ENCODE assay signal across 32 cellular contexts in the genomic region with DNA sequence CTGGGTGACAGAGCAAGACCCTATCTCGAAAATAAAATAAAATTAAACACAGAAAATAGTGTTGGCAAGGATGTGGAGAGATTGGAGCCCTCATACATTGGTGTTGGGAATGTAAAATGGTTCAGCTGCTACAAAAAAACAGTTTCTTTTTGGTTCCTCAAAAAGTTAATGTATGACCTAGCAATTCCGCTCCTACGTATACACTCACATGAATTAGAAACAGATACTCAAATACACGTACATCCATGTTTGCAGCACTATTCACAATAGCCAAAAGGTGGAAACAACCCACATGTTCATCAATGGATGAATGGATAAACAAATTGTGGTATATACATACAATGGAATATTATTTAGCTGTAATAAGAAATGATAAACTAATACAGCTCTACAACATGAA. TPM values are rescaled to one million over a fixed set of nuclear protein-coding genes. Genes with fewer than 3 reads are reported as not detected.
DNase-seq lines count a peak whose midpoint lies in the region; ATAC-seq and TF ChIP-seq lines count a peak whose summit lies in the region.
"Had no signal": no experiment of that assay in that cellular context is flagged by ENCODE, and none has a peak within 500 bp of the region (broad histone marks: within the 10 kb centered on the region; RNA-seq: fewer than 3 reads in every experiment).

No MANE protein-coding gene starts in this region.

- H4K20me1 ChIP-seq in SK-N-SH (ENCODE audit: insufficient read depth) (no peaks in the 10 kb centered on the region), Karpas-422 (ENCODE audit: insufficient read depth, low read depth, low read length) (no peaks in the 10 kb centered on the region), GM23338 (replicated peaks; ENCODE audit: insufficient read depth) (no peaks in the 10 kb centered on the region)
- H4K20me1 ChIP-seq: BLaER1; BLaER1 treated with 17β-estradiol and CSF1 and Interleukin-3, amounts not matched to agents 10 nM and 100 nM had no signal

- H3K79me2 ChIP-seq in SK-N-SH (ENCODE audit: insufficient read depth), result no peaks in the 10 kb centered on the region
- no peaks in the 10 kb centered on the region for H3K79me2 ChIP-seq in Karpas-422 (ENCODE audit: low read length)
- no peaks in the 10 kb centered on the region for H3K79me2 ChIP-seq in GM23338 (replicated peaks; ENCODE audit: insufficient read depth)

- H3K27me3 Mint-ChIP-seq in GM23338 (ENCODE audit: insufficient read depth, low read depth, poor library complexity), result peaks cover 5% of the 10 kb centered on the region

- H3K9me2 ChIP-seq in SK-N-SH (no peaks in the 10 kb centered on the region), Karpas-422 (replicated peaks; ENCODE audit: insufficient read depth, low read length) (no peaks in the 10 kb centered on the region), GM23338 (ENCODE audit: insufficient read depth) (0 out of 2 replicates have a peak, but pooled peaks cover 7% of the 10 kb centered on the region)

- POLR2A ChIA-PET in SK-N-SH (lab: Yijun Ruan, JAX), result no interaction called here
- POLR2A ChIA-PET in HEK293 (lab: Yijun Ruan, JAX), result no interaction called here

- H3K36me3 ChIP-seq in SK-N-SH (replicated peaks in 1 of 2; ENCODE audit: control insufficient read depth in 1 of 2, insufficient read depth in 2 of 2, low read length in 1 of 2) (no peaks in the 10 kb centered on the region), HEK293 (ENCODE audit: control insufficient read depth in 2 of 2, insufficient read depth in 1 of 2, low read length in 2 of 2) (no peaks in the 10 kb centered on the region), Karpas-422 (ENCODE audit: insufficient read depth, low read length) (no peaks in the 10 kb centered on the region), GM23338 (ENCODE audit: insufficient read depth) (no peaks in the 10 kb centered on the region; the same call in 1 of the 2 replicates)
- H3K36me3 ChIP-seq: BE2C; BLaER1; BLaER1 treated with 17β-estradiol and CSF1 and Interleukin-3, amounts not matched to agents 10 nM and 100 nM had no signal

- H3K36me3 Mint-ChIP-seq in GM23338 (ENCODE audit: low read depth), result peaks cover 7% of the 10 kb centered on the region; the same call in 1 of the 3 replicates
- H3K36me3 Mint-ChIP-seq: CD14-positive monocyte; CD4-positive, alpha-beta memory T cell; CD4-positive, CD25-positive, alpha-beta regulatory T cell; CD8-positive, alpha-beta memory T cell; CD8-positive, alpha-beta T cell had no signal

- TF ChIP-seq EP300 in SK-N-SH (IDR thresholded peaks at IDR 0.05; ENCODE audit: borderline replicate concordance in 1 of 2, low read depth in 1 of 2, low read length in 1 of 2), result no peak

- no peak overlapping the region for H3K9ac ChIP-seq in SK-N-SH
- no peak overlapping the region for H3K9ac ChIP-seq in Karpas-422 (ENCODE audit: low read length)
- H3K9ac ChIP-seq: BLaER1; BLaER1 treated with 17β-estradiol and CSF1 and Interleukin-3, amounts not matched to agents 10 nM and 100 nM had no signal

- DNase-seq in SK-N-SH, result no peak
- peak; percentile 38 for DNase-seq in Karpas-422
- DNase-seq in SHP77 (lab: John Stamatoyannopoulos, UW), result no peak
- no peak for DNase-seq in GM23338 (ENCODE audit: low spot score)
- DNase-seq: 8988T; ACHN; AML-193; BE2C; C1 segment of cervical spinal cord; Caco-2; Calu3; CD4-positive, alpha-beta memory T cell; CD4-positive, alpha-beta T cell; CD4-positive, CD25-positive, alpha-beta regulatory T cell; CD8-positive, alpha-beta memory T cell; CD8-positive, alpha-beta T cell; COR-L47; DMS 273 treated with DMSO at 0.1 percent for 48 hours; DMS153; DMS53; DMS79; DMS79 treated with DMSO at 0.1 percent for 48 hours; DND-41 had no signal

- H2AFZ ChIP-seq in SK-N-SH (ENCODE audit: low read depth) (no peak overlapping the region), Karpas-422 (ENCODE audit: low read length) (no peak overlapping the region), GM23338 (no peak overlapping the region)

- H3K4me3 ChIP-seq in SK-N-SH (ENCODE audit: low read depth in 2 of 2, low read length in 1 of 2), result no peak overlapping the region
- no peak overlapping the region for H3K4me3 ChIP-seq in HEK293 (ENCODE audit: low read depth, low read length)
- H3K4me3 ChIP-seq in Karpas-422 (ENCODE audit: low read length), result no peak overlapping the region
- no peak overlapping the region for H3K4me3 ChIP-seq in GM23338
- H3K4me3 ChIP-seq: A549; BLaER1; BLaER1 treated with 17β-estradiol and CSF1 and Interleukin-3, amounts not matched to agents 10 nM and 100 nM had no signal

- H3K4me3 Mint-ChIP-seq in GM23338, result no peak overlapping the region
- H3K4me3 Mint-ChIP-seq: B cell; CD14-positive monocyte; CD4-positive, alpha-beta memory T cell; CD4-positive, alpha-beta T cell; CD4-positive, CD25-positive, alpha-beta regulatory T cell; CD8-positive, alpha-beta memory T cell; CD8-positive, alpha-beta T cell had no signal

- H3K4me2 ChIP-seq in SK-N-SH (no peak overlapping the region), Karpas-422 (ENCODE audit: low read depth, low read length, poor library complexity, severe bottlenecking) (no peak overlapping the region), GM23338 (no peak overlapping the region)
- H3K4me2 ChIP-seq: A549; BLaER1; BLaER1 treated with 17β-estradiol and CSF1 and Interleukin-3, amounts not matched to agents 10 nM and 100 nM had no signal

- H3F3A ChIP-seq in SK-N-SH (replicated peaks; ENCODE audit: insufficient read depth) (no peaks in the 10 kb centered on the region), GM23338 (replicated peaks; ENCODE audit: low read depth) (no peaks in the 10 kb centered on the region)

- TF ChIP-seq CTCF in SK-N-SH (IDR thresholded peaks at IDR 0.05) (no peak), HEK293 (tag by site-specific recombination; IDR thresholded peaks at IDR 0.05) (no peak), GM23338 (conservative IDR thresholded peaks at IDR 0.05; ENCODE audit: low read depth in 2 of 2) (no peak)

- CTCF ChIA-PET in SK-N-SH (lab: Yijun Ruan, JAX) (interaction anchor here (0.6 kb wide), 1 partner anchor 8 kb away, joined by 3 read pairs; no protein-coding TSS in a partner anchor), HEK293 (lab: Yijun Ruan, JAX) (interaction anchor here (0.7 kb wide), 1 partner anchor 57 kb away, joined by 3 read pairs; no protein-coding TSS in a partner anchor)

- 48% methylated on average over 4 of the region's 4 CpGs for WGBS in SK-N-SH (ENCODE audit: low lambda C conversion rate)

- H3K4me1 Mint-ChIP-seq in GM23338, result peaks cover 12% of the 10 kb centered on the region
- H3K4me1 Mint-ChIP-seq: B cell; CD14-positive monocyte; CD4-positive, alpha-beta memory T cell; CD4-positive, CD25-positive, alpha-beta regulatory T cell; CD8-positive, alpha-beta memory T cell had no signal

- H3K27ac Mint-ChIP-seq in GM23338, result no peak overlapping the region
- H3K27ac Mint-ChIP-seq: B cell; CD14-positive monocyte; CD4-positive, alpha-beta memory T cell; CD4-positive, alpha-beta T cell; CD4-positive, CD25-positive, alpha-beta regulatory T cell; CD8-positive, alpha-beta memory T cell; CD8-positive, alpha-beta T cell had no signal

- TF ChIP-seq RAD21 in SK-N-SH (IDR thresholded peaks at IDR 0.05; ENCODE audit: low read length), result no peak

- H3K4me1 ChIP-seq in SK-N-SH (ENCODE audit: control insufficient read depth in 1 of 2, insufficient read depth in 2 of 2, low read depth in 1 of 2, low read length in 1 of 2) (no peaks in the 10 kb centered on the region), HEK293 (ENCODE audit: control insufficient read depth, insufficient read depth, low read length) (no peaks in the 10 kb centered on the region), Karpas-422 (ENCODE audit: low read length) (peaks cover 14% of the 10 kb centered on the region), GM23338 (ENCODE audit: insufficient read depth) (peaks cover 12% of the 10 kb centered on the region)
- H3K4me1 ChIP-seq: A549; BLaER1; BLaER1 treated with 17β-estradiol and CSF1 and Interleukin-3, amounts not matched to agents 10 nM and 100 nM; Caco-2 had no signal

- H3K9me3 ChIP-seq in SK-N-SH, result peaks cover 4% of the 10 kb centered on the region; the same call in 1 of the 2 replicates
- H3K9me3 ChIP-seq in HEK293 (ENCODE audit: control insufficient read depth, insufficient read depth, low read depth, low read length), result no peaks in the 10 kb centered on the region
- H3K9me3 ChIP-seq in Karpas-422 (ENCODE audit: low read length), result no peaks in the 10 kb centered on the region
- H3K9me3 ChIP-seq: BE2C, Caco-2 had no signal

- peaks cover 17% of the 10 kb centered on the region for H3K9me3 Mint-ChIP-seq in GM23338

- H3K27ac ChIP-seq in SK-N-SH (ENCODE audit: low read depth in 2 of 2, low read length in 1 of 2) (no peak overlapping the region), HEK293 (ENCODE audit: extremely low read depth, low read depth, low read length) (no peak overlapping the region), Karpas-422 (ENCODE audit: low read length) (no peak overlapping the region), GM23338 (ENCODE audit: low read depth) (no peak overlapping the region)
- H3K27ac ChIP-seq: 22Rv1; A549; BLaER1; BLaER1 treated with 17β-estradiol and CSF1 and Interleukin-3, amounts not matched to agents 10 nM and 100 nM; C4-2B had no signal

- ATAC-seq in SK-N-SH treated with all-trans-retinoic acid at 6 μM for 48 hours, result no peak
- no peak for ATAC-seq in GM23338
- ATAC-seq: A549; CD8-positive, alpha-beta T cell had no signal

- H3K27me3 ChIP-seq in SK-N-SH (ENCODE audit: insufficient read depth), result no peaks in the 10 kb centered on the region; the same call in 1 of the 2 replicates
- peaks cover 8% of the 10 kb centered on the region for H3K27me3 ChIP-seq in Karpas-422 (ENCODE audit: low read length)
- no peaks in the 10 kb centered on the region for H3K27me3 ChIP-seq in GM23338 (ENCODE audit: insufficient read depth)
- H3K27me3 ChIP-seq: BE2C; BLaER1; BLaER1 treated with 17β-estradiol and CSF1 and Interleukin-3, amounts not matched to agents 10 nM and 100 nM had no signal

TF ChIP-seq in SK-N-SH treated with all-trans-retinoic acid at 6 μM for 48 hours, 23 proteins besides CTCF, POLR2A, EP300 and RAD21 (continues in another document):
- TF ChIP-seq ZNF8 (CRISPR knock-in tag; IDR thresholded peaks at IDR 0.05) (peak; percentile 67), TCF4 (CRISPR knock-in tag; IDR thresholded peaks at IDR 0.05; ENCODE audit: borderline replicate concordance) (no peak)

TF ChIP-seq in SK-N-SH, 30 proteins besides CTCF, POLR2A, EP300 and RAD21 (continues in another document):
- TF ChIP-seq FOXJ3 (CRISPR knock-in tag; IDR thresholded peaks at IDR 0.05) (no peak), CHD2 (IDR thresholded peaks at IDR 0.05; ENCODE audit: low read length, partially characterized antibody) (no peak)

TF ChIP-seq in HEK293, 187 proteins besides CTCF, POLR2A, EP300 and RAD21 (continues in another document):
- TF ChIP-seq ZNF350 (tag by site-specific recombination; IDR thresholded peaks at IDR 0.05), result 0 out of 2 replicates have a peak, but pooled peaks have one; percentile 15

TF ChIP-seq in GM23338, 12 proteins besides CTCF, POLR2A, EP300 and RAD21 (continues in another document):
- TF ChIP-seq EZH2phosphoT487 (IDR thresholded peaks at IDR 0.05; ENCODE audit: unreplicated experiment), result no peak

RNA-seq across cellular contexts. Expression of a gene that starts 28.4 kb away (rescaled TPM):
- 97.1 and 119 TPM in 2 replicates for polyA plus RNA-seq in SK-N-SH (2012; rRNA removed)
- 135 and 141 TPM in 2 replicates for polyA plus RNA-seq in SK-N-SH (2012; cell fraction: cytosol; rRNA removed)
- 25.0 and 44.7 TPM in 2 replicates for polyA plus RNA-seq in SK-N-SH (2012; cell fraction: nucleus; rRNA removed)
- total RNA-seq in Karpas-422 (2014; rRNA removed; shearing (Covaris generic); ENCODE audit: low replicate concordance), result 83.5 and 146 TPM in 2 replicates
- total RNA-seq in GM23338 (2014; rRNA removed; shearing (Covaris generic)), result 127 and 131 TPM in 2 replicates
- 84.5 and 107 TPM in 2 replicates for polyA plus RNA-seq in GM23338 (2016; fragmentation: Nextera tagmentation; extraction: Ambion mirVana)
